16 cellular contexts compared by ENCODE assay signal in genomic region chr18:50128506-50129271, GRCh38.
DNase-seq lines count a peak whose midpoint lies in the region; ATAC-seq, FAIRE-seq and TF ChIP-seq lines count a peak whose summit lies in the region.
"Had no signal": no experiment of that assay in that cellular context is flagged by ENCODE, and none has a peak within 500 bp of the region (broad histone marks: within the 10 kb centered on the region; RNA-seq: fewer than 3 reads in every experiment).

No MANE protein-coding gene starts in this region.

- H4K20me1 ChIP-seq in osteoblast (ENCODE audit: insufficient read depth, low read length), result no peaks in the 10 kb centered on the region

- H3K9me3 Mint-ChIP-seq in Calu3 (ENCODE audit: low read depth, unreplicated experiment), result no peaks in the 10 kb centered on the region
- H3K9me3 Mint-ChIP-seq: effector memory CD8-positive, alpha-beta T cell had no signal

- H3K27ac ChIP-seq in osteoblast (ENCODE audit: low read depth, low read length), result no peak overlapping the region
- H3K27ac ChIP-seq: brain microvascular endothelial cell, HL-60 had no signal

- H3K36me3 ChIP-seq in bronchial epithelial cell (ENCODE audit: control insufficient read depth, insufficient read depth, low read length) (no peaks in the 10 kb centered on the region), osteoblast (ENCODE audit: insufficient read depth, low read length) (no peaks in the 10 kb centered on the region)
- H3K36me3 ChIP-seq: brain microvascular endothelial cell had no signal

- no peak for ATAC-seq in GM18520 (IDR thresholded peaks at IDR 0.05; ENCODE audit: unreplicated experiment)
- ATAC-seq: effector memory CD8-positive, alpha-beta T cell had no signal

- no TSS peak for BruUV-seq in Calu3 (replicated peaks; lab: Mats Ljungman, UMichigan)

- H3K27me3 ChIP-seq in bronchial epithelial cell (ENCODE audit: control insufficient read depth, insufficient read depth, low read length) (no peaks in the 10 kb centered on the region), osteoblast (ENCODE audit: insufficient read depth, low read length) (no peaks in the 10 kb centered on the region)
- H3K27me3 ChIP-seq: brain microvascular endothelial cell had no signal

- TF ChIP-seq CTCF in Calu3 (IDR thresholded peaks at IDR 0.05; ENCODE audit: unreplicated experiment) (no peak), bronchial epithelial cell (IDR thresholded peaks at IDR 0.05; ENCODE audit: insufficient read depth, low read length, severe bottlenecking) (no peak), osteoblast (IDR thresholded peaks at IDR 0.05; ENCODE audit: extremely low read depth, low read depth, low read length) (no peak)

- no peaks in the 10 kb centered on the region for H3K79me2 ChIP-seq in osteoblast (ENCODE audit: insufficient read depth, low read length)

- H3K4me3 ChIP-seq in bronchial epithelial cell (ENCODE audit: low read depth, low read length), result no peak overlapping the region
- H3K4me3 ChIP-seq in osteoblast (ENCODE audit: insufficient read depth, low read length), result no peak overlapping the region
- H3K4me3 ChIP-seq: lung had no signal

- DNase-seq in Calu3 (peak; percentile 51), NCI-H1417 (lab: John Stamatoyannopoulos, UW) (peak in 2 of 3 experiments; percentile 76 to 92), bronchial epithelial cell (ENCODE audit: low read depth) (no peak), mucosa of gallbladder (ENCODE audit: low spot score) (peak; percentile 68), SKM-1 treated with dmso at 0.1 percent for 144 hours (lab: John Stamatoyannopoulos, UW; ENCODE audit: unreplicated experiment) (no peak), osteoblast (ENCODE audit: insufficient read length, low spot score, missing footprints) (no peak)
- no peak for DNase-seq in activated naive CD4-positive, alpha-beta T cell treated with Interleukin-2 at 50 U/mL for 16 hours
- DNase-seq: activated CD8-positive, alpha-beta memory T cell treated with anti-CD3 and anti-CD28 coated beads for 24 hours; activated gamma-delta T cell treated with Interleukin-2 at 50 U/mL for 16 hours; brain microvascular endothelial cell; effector memory CD8-positive, alpha-beta T cell; nucleus accumbens; stimulated activated CD4-positive, alpha-beta T cell treated with anti-CD3 and anti-CD28 coated beads, Interleukin-15, amount 100 ng/mL, for 24 hours had no signal

- H3K4me3 Mint-ChIP-seq in Calu3 (ENCODE audit: low read depth, unreplicated experiment), result peak overlapping the region; percentile 32
- H3K4me3 Mint-ChIP-seq: effector memory CD8-positive, alpha-beta T cell had no signal

- no peaks in the 10 kb centered on the region for H3K9me3 ChIP-seq in osteoblast (ENCODE audit: low read depth, low read length)

- CTCF ChIA-PET in Calu3 (lab: Charles Lee), result interaction anchor here (0.7 to 1.9 kb wide), 5 partner anchors 12 to 55 kb away, joined by 3 to 5 read pairs (median 3); no protein-coding TSS in a partner anchor

- no peak overlapping the region for H2AFZ ChIP-seq in osteoblast (ENCODE audit: low read length)

- no peak overlapping the region for H3K4me2 ChIP-seq in osteoblast (ENCODE audit: insufficient read depth, low read length)

- FAIRE-seq in bronchial epithelial cell (lab: Jason Lieb, UNC), result peak; percentile 91

- H3K36me3 Mint-ChIP-seq in Calu3 (ENCODE audit: insufficient read depth, unreplicated experiment), result peaks cover 7% of the 10 kb centered on the region

- H3K4me1 ChIP-seq in osteoblast (ENCODE audit: insufficient read depth, low read length), result no peaks in the 10 kb centered on the region

- H3K27me3 Mint-ChIP-seq in Calu3 (ENCODE audit: unreplicated experiment), result no peaks in the 10 kb centered on the region

- intact Hi-C loops in Calu3 (cut with micrococcal nuclease; ENCODE audit: unreplicated experiment), result loop anchor here (5.0 kb wide), 1 partner anchor 64 kb away; no protein-coding TSS in a partner anchor

- H3K4me1 Mint-ChIP-seq in Calu3 (ENCODE audit: low read depth, unreplicated experiment), result peaks cover 71% of the 10 kb centered on the region

- H3K27ac Mint-ChIP-seq in Calu3 (ENCODE audit: unreplicated experiment), result peak overlapping the region; percentile 67
- H3K27ac Mint-ChIP-seq: effector memory CD8-positive, alpha-beta T cell had no signal

Comparison
In these comparisons a context has a peak if more than half of its experiments do, and no peak if none do; other contexts are left out.
1. DNase-seq: peak in Calu3 (single experiment), NCI-H1417 (2 of 3) and mucosa of gallbladder (single experiment); none in bronchial epithelial cell (single experiment), SKM-1 treated with dmso at 0.1 percent for 144 hours (single experiment), osteoblast (single experiment) and activated naive CD4-positive, alpha-beta T cell treated with Interleukin-2 at 50 U/mL for 16 hours (single experiment).